Comparison of ENCODE assay signal across 15 cellular contexts in the genomic region with DNA sequence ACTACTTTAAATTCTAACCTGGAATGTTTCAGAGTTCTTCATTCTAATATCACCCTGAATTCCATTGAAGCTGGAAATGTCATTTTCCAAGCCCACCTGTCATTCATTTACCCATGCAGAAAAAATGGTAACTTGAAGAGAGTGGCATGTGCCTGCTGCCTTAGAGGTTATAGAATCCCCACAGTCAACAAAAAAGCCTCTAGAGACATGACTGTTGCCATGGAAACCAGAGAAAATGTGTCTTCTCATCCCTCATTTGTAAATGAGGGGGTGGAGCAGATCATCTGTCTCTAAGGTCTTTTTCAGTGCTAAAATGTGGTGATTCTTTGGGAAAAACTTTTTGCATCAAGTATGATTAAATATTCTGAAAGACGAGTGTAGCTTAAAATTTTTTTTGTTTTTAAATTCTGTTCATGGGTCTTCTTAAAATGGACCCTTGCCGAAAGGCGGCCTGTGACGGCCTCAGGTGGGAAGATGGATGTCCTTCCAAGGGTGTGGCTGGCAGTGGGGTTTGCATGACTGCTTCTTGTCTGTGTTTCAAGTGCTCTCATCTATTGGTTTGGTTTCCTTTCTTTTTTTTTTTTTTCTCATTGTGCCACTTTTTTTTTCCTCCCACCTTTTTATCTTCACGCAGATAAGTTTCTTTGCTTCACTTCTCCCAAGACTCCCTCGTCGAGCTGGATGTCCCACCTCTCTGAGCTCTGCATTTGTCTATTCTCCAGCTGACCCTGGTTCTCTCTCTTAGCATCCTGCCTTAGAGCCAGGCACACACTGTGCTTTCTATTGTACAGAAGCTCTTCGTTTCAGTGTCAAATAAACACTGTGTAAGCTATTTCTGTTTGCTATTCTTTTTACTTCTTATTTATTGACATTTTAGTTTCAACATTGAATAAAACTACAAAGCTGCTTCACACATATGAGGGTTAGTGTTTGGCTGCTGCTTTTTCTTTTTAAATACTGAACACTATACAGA. TPM values are rescaled to one million over a fixed set of nuclear protein-coding genes. Genes with fewer than 3 reads are reported as not detected.
A peak's percentile ranks its signal among the peaks of the same experiment; 100 is the strongest.
DNase-seq lines count a peak whose midpoint lies in the region; ATAC-seq and TF ChIP-seq lines count a peak whose summit lies in the region.
"Had no signal": no experiment of that assay in that cellular context is flagged by ENCODE, and none has a peak within 500 bp of the region (broad histone marks: within the 10 kb centered on the region; RNA-seq: fewer than 3 reads in every experiment).

No MANE protein-coding gene starts in this region.

- TF ChIP-seq RAD21 in neural cell (conservative IDR thresholded peaks at IDR 0.05), result no peak

- no peaks in the 10 kb centered on the region for H3K9me2 ChIP-seq in neural cell (ENCODE audit: insufficient read depth, low read length)

- H3K27ac ChIP-seq in neural cell (ENCODE audit: low read length), result peak overlapping the region; percentile 68
- H3K27ac ChIP-seq: C4-2B had no signal

- peak overlapping the region; percentile 5 for H3K4me2 ChIP-seq in neural cell (ENCODE audit: low read length)

- no peak for ATAC-seq in HG03520 (IDR thresholded peaks at IDR 0.05; ENCODE audit: unreplicated experiment)
- ATAC-seq in omental fat pad (ENCODE audit: low FRiP score), result no peak
- ATAC-seq in GM18867 (IDR thresholded peaks at IDR 0.05; ENCODE audit: unreplicated experiment), result no peak
- ATAC-seq: activated CD4-positive, CD25-positive, alpha-beta regulatory T cell treated with anti-CD3 and anti-CD28 coated beads, Interleukin-2, amount 50 U/mL, for 24 hours had no signal

- H3F3A ChIP-seq in neural cell (ENCODE audit: insufficient read depth, low read length, poor library complexity, severe bottlenecking), result no peaks in the 10 kb centered on the region

- H3K9ac ChIP-seq in neural cell (ENCODE audit: low read length), result peak overlapping the region; percentile 14

- no peak overlapping the region for H2AFZ ChIP-seq in neural cell (ENCODE audit: low read depth, low read length)

- TF ChIP-seq CTCF in neural cell (IDR thresholded peaks at IDR 0.05; ENCODE audit: poor library complexity, severe bottlenecking), result no peak
- no peak for TF ChIP-seq CTCF in omental fat pad (IDR thresholded peaks at IDR 0.05)

- TF ChIP-seq EP300 in neural cell (conservative IDR thresholded peaks at IDR 0.05; ENCODE audit: poor library complexity, severe bottlenecking), result peak; percentile 93

- H3K9me3 ChIP-seq in neural cell (ENCODE audit: low read length), result no peaks in the 10 kb centered on the region
- H3K9me3 ChIP-seq: esophagus squamous epithelium had no signal

- no peaks in the 10 kb centered on the region for H4K20me1 ChIP-seq in neural cell (ENCODE audit: insufficient read depth)

- no peaks in the 10 kb centered on the region for H3K27me3 ChIP-seq in neural cell (ENCODE audit: insufficient read depth, low read depth, low read length)
- H3K27me3 ChIP-seq: esophagus squamous epithelium had no signal

- H3K4me3 ChIP-seq in neural cell (ENCODE audit: low read length), result peak overlapping the region; percentile 28
- H3K4me3 ChIP-seq: esophagus squamous epithelium had no signal

- H3K36me3 ChIP-seq in neural cell (ENCODE audit: insufficient read depth, low read length), result peaks cover 22% of the 10 kb centered on the region

- DNase-seq in DMS79 (lab: John Stamatoyannopoulos, UW) (peak; percentile 20), NCI-H1694 (lab: John Stamatoyannopoulos, UW) (peak; percentile 52), dermis blood vessel endothelial cell (peak; percentile 11), HuH-7.5 (ENCODE audit: low spot score) (no peak), omental fat pad (ENCODE audit: low spot score) (no peak)
- DNase-seq: activated naive CD8-positive, alpha-beta T cell treated with anti-CD3 and anti-CD28 coated beads, Interleukin-2, amount 10 ng/mL, durations not matched to agents 7 days and 5 days; activated T-cell treated with anti-CD3 and anti-CD28 coated beads for 4 hours; esophagus squamous epithelium; NCI-H2029 treated with DMSO at 0.1 percent for 48 hours; stimulated activated CD4-positive, alpha-beta T cell treated with anti-CD3 and anti-CD28 coated beads, Interleukin-4, amount 100 ng/mL, for 1 hour had no signal

- H3K79me2 ChIP-seq in neural cell (replicated peaks; ENCODE audit: insufficient read depth, low read length), result no peaks in the 10 kb centered on the region

TF ChIP-seq in neural cell, 6 proteins besides CTCF, POLR2A, EP300 and RAD21:
- TF ChIP-seq SMC3 (conservative IDR thresholded peaks at IDR 0.05; ENCODE audit: poor library complexity) (no peak), TAF1 (IDR thresholded peaks at IDR 0.05; ENCODE audit: low read depth) (no peak), POLR2AphosphoS5 (IDR thresholded peaks at IDR 0.05) (peak; percentile 73)
- TF ChIP-seq, protein P1, sequence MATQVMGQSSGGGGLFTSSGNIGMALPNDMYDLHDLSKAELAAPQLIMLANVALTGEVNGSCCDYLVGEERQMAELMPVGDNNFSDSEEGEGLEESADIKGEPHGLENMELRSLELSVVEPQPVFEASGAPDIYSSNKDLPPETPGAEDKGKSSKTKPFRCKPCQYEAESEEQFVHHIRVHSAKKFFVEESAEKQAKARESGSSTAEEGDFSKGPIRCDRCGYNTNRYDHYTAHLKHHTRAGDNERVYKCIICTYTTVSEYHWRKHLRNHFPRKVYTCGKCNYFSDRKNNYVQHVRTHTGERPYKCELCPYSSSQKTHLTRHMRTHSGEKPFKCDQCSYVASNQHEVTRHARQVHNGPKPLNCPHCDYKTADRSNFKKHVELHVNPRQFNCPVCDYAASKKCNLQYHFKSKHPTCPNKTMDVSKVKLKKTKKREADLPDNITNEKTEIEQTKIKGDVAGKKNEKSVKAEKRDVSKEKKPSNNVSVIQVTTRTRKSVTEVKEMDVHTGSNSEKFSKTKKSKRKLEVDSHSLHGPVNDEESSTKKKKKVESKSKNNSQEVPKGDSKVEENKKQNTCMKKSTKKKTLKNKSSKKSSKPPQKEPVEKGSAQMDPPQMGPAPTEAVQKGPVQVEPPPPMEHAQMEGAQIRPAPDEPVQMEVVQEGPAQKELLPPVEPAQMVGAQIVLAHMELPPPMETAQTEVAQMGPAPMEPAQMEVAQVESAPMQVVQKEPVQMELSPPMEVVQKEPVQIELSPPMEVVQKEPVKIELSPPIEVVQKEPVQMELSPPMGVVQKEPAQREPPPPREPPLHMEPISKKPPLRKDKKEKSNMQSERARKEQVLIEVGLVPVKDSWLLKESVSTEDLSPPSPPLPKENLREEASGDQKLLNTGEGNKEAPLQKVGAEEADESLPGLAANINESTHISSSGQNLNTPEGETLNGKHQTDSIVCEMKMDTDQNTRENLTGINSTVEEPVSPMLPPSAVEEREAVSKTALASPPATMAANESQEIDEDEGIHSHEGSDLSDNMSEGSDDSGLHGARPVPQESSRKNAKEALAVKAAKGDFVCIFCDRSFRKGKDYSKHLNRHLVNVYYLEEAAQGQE (IDR thresholded peaks at IDR 0.05; ENCODE audit: borderline replicate concordance), result peak; percentile 83

RNA-seq across cellular contexts. Expression of a gene that starts 23.0 kb away (rescaled TPM):
- 309 and 334 TPM in 2 replicates for total RNA-seq in dermis blood vessel endothelial cell
- polyA plus RNA-seq in neural cell, result 254 and 273 TPM in 2 replicates
- 165 and 219 TPM in 2 replicates for polyA minus RNA-seq in neural cell
- total RNA-seq in omental fat pad, result 100 to 1,000 TPM; 167 to 702 (median 252) TPM

RNA-seq across cellular contexts. Expression of a gene that starts 56.1 kb away (rescaled TPM):
- 45.1 and 47.1 TPM in 2 replicates for total RNA-seq in dermis blood vessel endothelial cell
- 18.1 and 24.3 TPM in 2 replicates for polyA plus RNA-seq in neural cell
- polyA minus RNA-seq in neural cell, result 17.8 and 18.0 TPM in 2 replicates
- total RNA-seq in omental fat pad, result 10 to 100 TPM; 12.9 to 38.5 (median 20.6) TPM

Comparison
In these comparisons a context has a peak if more than half of its experiments do, and no peak if none do; other contexts are left out.
1. DNase-seq: peak in DMS79 (single experiment), NCI-H1694 (single experiment) and dermis blood vessel endothelial cell (single experiment); none in HuH-7.5 (single experiment) and omental fat pad (single experiment).